20 cellular contexts compared by ENCODE assay signal in genomic region chr20:60484316-60484715, GRCh38.
"Had no signal": no experiment of that assay in that cellular context is flagged by ENCODE, and none has a peak within 500 bp of the region (broad histone marks: within the 10 kb centered on the region; RNA-seq: fewer than 3 reads in every experiment).

No MANE protein-coding gene starts in this region.

- H3K9me3 ChIP-seq: colonic mucosa, mucosa of descending colon, sigmoid colon, testis, tibial artery had no signal

- H3K9me3 Mint-ChIP-seq: dendritic cell treated with granulocyte-macrophage colony-stimulating factor and Interleukin-4, amounts not matched to agents 40 ng/mL and 50 ng/mL, for 4 days; mesothelial cell of epicardium; natural killer cell treated with Interleukin-12 subunit alpha and Interleukin-12 subunit beta and Interleukin-15 and Interleukin-18, amount 100 ng/mL, for 72 hours; neural crest cell; stimulated activated memory B cell treated with anti-CD40 and anti-IgM and Interleukin-4, amounts not matched to agents 10 μg/mL and 1 μg/mL and 100 μg/mL, for 72 hours; type B pancreatic cell had no signal

- H3K4me1 Mint-ChIP-seq: mesothelial cell of epicardium; naive B cell; stimulated activated memory B cell treated with anti-CD40 and anti-IgM and Interleukin-4, amounts not matched to agents 10 μg/mL and 1 μg/mL and 100 μg/mL, for 72 hours had no signal

- H3K36me3 Mint-ChIP-seq: mesothelial cell of epicardium; naive B cell; natural killer cell treated with Interleukin-12 subunit alpha and Interleukin-12 subunit beta and Interleukin-15 and Interleukin-18, amount 100 ng/mL, for 72 hours; stimulated activated memory B cell treated with anti-CD40 and anti-IgM and Interleukin-4, amounts not matched to agents 10 μg/mL and 1 μg/mL and 100 μg/mL, for 72 hours; type B pancreatic cell had no signal

- H3K9ac ChIP-seq: parathyroid adenoma had no signal

- DNase-seq: colonic mucosa; effector memory CD4-positive, alpha-beta T cell; head of caudate nucleus; mesenchymal stem cell; mucosa of descending colon; naive B cell; sigmoid colon; stimulated activated CD4-positive, alpha-beta T cell treated with anti-CD3 and anti-CD28 coated beads, Interleukin-2, amount 100 ng/mL, for 24 hours; stimulated activated CD4-positive, alpha-beta T cell treated with anti-CD3 and anti-CD28 coated beads, Interleukin-4, amount 100 ng/mL, for 24 hours; stimulated activated naive CD8-positive, alpha-beta T cell treated with anti-CD3 and anti-CD28 coated beads, Interleukin-15, Interleukin-2, amounts not matched to agents 100 U/mL and 50 U/mL, for 24 hours; substantia nigra; testis; tibial artery had no signal

- ATAC-seq: mucosa of descending colon; natural killer cell treated with Interleukin-12 subunit alpha and Interleukin-12 subunit beta and Interleukin-15 and Interleukin-18, amount 100 ng/mL, for 72 hours; stimulated activated memory B cell treated with anti-CD40 and anti-IgM and Interleukin-4, amounts not matched to agents 10 μg/mL and 1 μg/mL and 100 μg/mL, for 72 hours; stimulated activated naive CD8-positive, alpha-beta T cell treated with anti-CD3 and anti-CD28 coated beads, Interleukin-15, Interleukin-2, amounts not matched to agents 100 U/mL and 50 U/mL, for 24 hours had no signal

- H3K4me1 ChIP-seq: colonic mucosa, parathyroid adenoma, sigmoid colon, testis, tibial artery had no signal

- H3K27me3 Mint-ChIP-seq: stimulated activated memory B cell treated with anti-CD40 and anti-IgM and Interleukin-4, amounts not matched to agents 10 μg/mL and 1 μg/mL and 100 μg/mL, for 72 hours had no signal

- H3K27me3 ChIP-seq: colonic mucosa, testis had no signal

- H3K4me3 ChIP-seq: colonic mucosa, mucosa of descending colon, sigmoid colon, testis, tibial artery had no signal

- H3K4me3 Mint-ChIP-seq: dendritic cell treated with granulocyte-macrophage colony-stimulating factor and Interleukin-4, amounts not matched to agents 40 ng/mL and 50 ng/mL, for 4 days; mesothelial cell of epicardium; naive B cell; natural killer cell treated with Interleukin-12 subunit alpha and Interleukin-12 subunit beta and Interleukin-15 and Interleukin-18, amount 100 ng/mL, for 72 hours; neural crest cell; stimulated activated memory B cell treated with anti-CD40 and anti-IgM and Interleukin-4, amounts not matched to agents 10 μg/mL and 1 μg/mL and 100 μg/mL, for 72 hours; type B pancreatic cell had no signal

- H3K36me3 ChIP-seq: colonic mucosa, sigmoid colon, tibial artery had no signal

- H3K27ac Mint-ChIP-seq: dendritic cell treated with granulocyte-macrophage colony-stimulating factor and Interleukin-4, amounts not matched to agents 40 ng/mL and 50 ng/mL, for 4 days; mesothelial cell of epicardium; naive B cell; natural killer cell treated with Interleukin-12 subunit alpha and Interleukin-12 subunit beta and Interleukin-15 and Interleukin-18, amount 100 ng/mL, for 72 hours; stimulated activated memory B cell treated with anti-CD40 and anti-IgM and Interleukin-4, amounts not matched to agents 10 μg/mL and 1 μg/mL and 100 μg/mL, for 72 hours; type B pancreatic cell had no signal

- H3K27ac ChIP-seq: colonic mucosa, parathyroid adenoma, sigmoid colon, testis, tibial artery had no signal
